8 cellular contexts compared by ENCODE assay signal in genomic region chr14:70908918-70909641, GRCh38. TPM values are rescaled to one million over a fixed set of nuclear protein-coding genes. Genes with fewer than 3 reads are reported as not detected.
DNase-seq lines count a peak whose midpoint lies in the region; ATAC-seq and TF ChIP-seq lines count a peak whose summit lies in the region.

No MANE protein-coding gene starts in this region.

- H3K27ac Mint-ChIP-seq in CD8-positive, alpha-beta T cell: peak overlapping the region; percentile 97
- H3K27ac Mint-ChIP-seq in endodermal cell: peak overlapping the region; percentile 87

- CTCF ChIA-PET in CD8-positive, alpha-beta T cell (lab: Charles Lee): interaction anchor here (0.7 to 1.2 kb wide), 4 partner anchors 22 to 91 kb away, joined by 3 to 5 read pairs (median 4); no protein-coding TSS in a partner anchor

- no peak for ATAC-seq in CD8-positive, alpha-beta T cell
- ATAC-seq in sciatic nerve (no peak), HG02798 (IDR thresholded peaks at IDR 0.05; ENCODE audit: poor library complexity, unreplicated experiment) (no peak), GM19035 (IDR thresholded peaks at IDR 0.05; ENCODE audit: unreplicated experiment) (no peak)

- no peak for DNase-seq in CD8-positive, alpha-beta T cell
- DNase-seq in NT2/D1 (ENCODE audit: low read depth, low spot score): no peak
- no peak for DNase-seq in endodermal cell
- no peak for DNase-seq in sciatic nerve (ENCODE audit: low spot score)
- DNase-seq in stimulated activated CD4-positive, alpha-beta T cell treated with anti-CD3 and anti-CD28 coated beads, Interleukin-12 subunit alpha, Interleukin-12 subunit beta, amount 100 ng/mL, for 4 hours: no peak

- peak overlapping the region; percentile 87 for H3K4me3 ChIP-seq in CD8-positive, alpha-beta T cell (ENCODE audit: low read depth, low read length)
- H3K4me3 ChIP-seq in NT2/D1 (ENCODE audit: insufficient read length, low read depth) (peak overlapping the region; percentile 84), endodermal cell (ENCODE audit: low read length) (peak overlapping the region; percentile 99), neutrophil (ENCODE audit: low read depth in 1 of 2, low read length in 1 of 2) (peak overlapping the region; percentile 92 to 96)

- no peaks in the 10 kb centered on the region for H3K27me3 Mint-ChIP-seq in CD8-positive, alpha-beta T cell (ENCODE audit: low read depth)
- H3K27me3 Mint-ChIP-seq in endodermal cell (ENCODE audit: insufficient read depth): no peaks in the 10 kb centered on the region

- POLR2A ChIA-PET in CD8-positive, alpha-beta T cell (lab: Charles Lee): interaction anchor here (0.6 to 2.4 kb wide), 5 partner anchors 9 to 91 kb away, joined by 3 to 15 read pairs (median 4); no protein-coding TSS in a partner anchor

- H3K36me3 ChIP-seq in CD8-positive, alpha-beta T cell (ENCODE audit: insufficient read depth, low read length): no peaks in the 10 kb centered on the region
- peaks cover 7% of the 10 kb centered on the region for H3K36me3 ChIP-seq in NT2/D1 (ENCODE audit: insufficient read depth, insufficient read length, low read length)
- no peaks in the 10 kb centered on the region for H3K36me3 ChIP-seq in endodermal cell (ENCODE audit: control insufficient read depth, insufficient read depth, low read length)
- H3K36me3 ChIP-seq in neutrophil: no peaks in the 10 kb centered on the region

- intact Hi-C loops in CD8-positive, alpha-beta T cell (cut with DNase I, micrococcal nuclease): loop anchor here (1.0 to 10.0 kb wide), 8 partner anchors 8 to 1294 kb away; partner anchors contain the start of genes MAP3K9 (in 1 of the 2), MED6 (in 1 of the 2), SUSD6 (in 1 of the 2) and TTC9 (in 1 of the 2)
- intact Hi-C loops in sciatic nerve (cut with DNase I): loop anchor here (10.0 kb wide), 1 partner anchor 66 kb away; no protein-coding TSS in a partner anchor

- peak overlapping the region; percentile 96 for H3K4me3 Mint-ChIP-seq in CD8-positive, alpha-beta T cell
- H3K4me3 Mint-ChIP-seq in endodermal cell: peak overlapping the region; percentile 89

- H3K9me3 ChIP-seq in CD8-positive, alpha-beta T cell (ENCODE audit: low read length): no peaks in the 10 kb centered on the region
- no peaks in the 10 kb centered on the region for H3K9me3 ChIP-seq in NT2/D1 (ENCODE audit: insufficient read depth, low read length)
- H3K9me3 ChIP-seq in endodermal cell (ENCODE audit: control insufficient read depth, low read length): no peaks in the 10 kb centered on the region
- no peaks in the 10 kb centered on the region for H3K9me3 ChIP-seq in neutrophil

- peaks cover 47% of the 10 kb centered on the region for H3K4me1 ChIP-seq in CD8-positive, alpha-beta T cell (ENCODE audit: insufficient read depth, low read length)
- no peaks in the 10 kb centered on the region for H3K4me1 ChIP-seq in NT2/D1 (ENCODE audit: insufficient read depth, insufficient read length)
- no peaks in the 10 kb centered on the region for H3K4me1 ChIP-seq in endodermal cell (ENCODE audit: control insufficient read depth, insufficient read depth, low read length)
- H3K4me1 ChIP-seq in neutrophil (ENCODE audit: control insufficient read depth in 1 of 2, insufficient read depth in 1 of 2, low read depth in 1 of 2, low read length in 1 of 2): peaks cover 48 to 51% of the 10 kb centered on the region in 2 experiments

- peaks cover 7% of the 10 kb centered on the region for H3K36me3 Mint-ChIP-seq in CD8-positive, alpha-beta T cell
- H3K36me3 Mint-ChIP-seq in endodermal cell (ENCODE audit: low read depth): peaks cover 1% of the 10 kb centered on the region

- peaks cover 67% of the 10 kb centered on the region for H3K4me1 Mint-ChIP-seq in CD8-positive, alpha-beta T cell (ENCODE audit: low read depth)
- peaks cover 35% of the 10 kb centered on the region for H3K4me1 Mint-ChIP-seq in endodermal cell

- TF ChIP-seq CTCF in CD8-positive, alpha-beta T cell (IDR thresholded peaks at IDR 0.05): no peak
- TF ChIP-seq CTCF in endodermal cell (conservative IDR thresholded peaks at IDR 0.05) (no peak), neutrophil (IDR thresholded peaks at IDR 0.05) (no peak)

- no peaks in the 10 kb centered on the region for H3K27me3 ChIP-seq in CD8-positive, alpha-beta T cell (ENCODE audit: insufficient read depth, low read length)
- H3K27me3 ChIP-seq in NT2/D1 (ENCODE audit: insufficient read depth, insufficient read length) (no peaks in the 10 kb centered on the region), endodermal cell (ENCODE audit: control insufficient read depth, insufficient read depth, low read length, poor library complexity, severe bottlenecking) (no peaks in the 10 kb centered on the region), neutrophil (no peaks in the 10 kb centered on the region)

- H3K27ac ChIP-seq in CD8-positive, alpha-beta T cell (ENCODE audit: low read depth, low read length): peak overlapping the region; percentile 69
- peak overlapping the region; percentile 68 for H3K27ac ChIP-seq in endodermal cell (ENCODE audit: low read depth, low read length)
- H3K27ac ChIP-seq in neutrophil: peak overlapping the region; percentile 98

- WGBS in endodermal cell (ENCODE audit: insufficient coverage in 1 of 2, insufficient read length in 1 of 2), 2 experiments: 27 to 31% methylated on average over 2 to 6 of the region's 6 CpGs

- no peaks in the 10 kb centered on the region for H3K9me3 Mint-ChIP-seq in CD8-positive, alpha-beta T cell
- H3K9me3 Mint-ChIP-seq in endodermal cell: peaks cover 1% of the 10 kb centered on the region

- H3K9ac ChIP-seq in NT2/D1 (ENCODE audit: insufficient read length, low read depth) (peak overlapping the region; percentile 91), endodermal cell (ENCODE audit: extremely low read depth, low read length, poor library complexity, severe bottlenecking) (peak overlapping the region; percentile 78)

RNA-seq across cellular contexts. Expression of gene PCNX1, which starts 1.8 kb away (rescaled TPM):
- 10 to 100 TPM; 54.0 to 63.5 TPM for total RNA-seq in CD8-positive, alpha-beta T cell
- total RNA-seq in endodermal cell (10 to 100 TPM; 68.2 TPM), sciatic nerve (84.3 TPM)
- polyA plus RNA-seq in endodermal cell (2013, experiment 1 of 2): 30.1 TPM
- polyA plus RNA-seq in endodermal cell (2013, experiment 2 of 2): 22.4 TPM
